1 cellular context compared by ENCODE assay signal in the genomic region with DNA sequence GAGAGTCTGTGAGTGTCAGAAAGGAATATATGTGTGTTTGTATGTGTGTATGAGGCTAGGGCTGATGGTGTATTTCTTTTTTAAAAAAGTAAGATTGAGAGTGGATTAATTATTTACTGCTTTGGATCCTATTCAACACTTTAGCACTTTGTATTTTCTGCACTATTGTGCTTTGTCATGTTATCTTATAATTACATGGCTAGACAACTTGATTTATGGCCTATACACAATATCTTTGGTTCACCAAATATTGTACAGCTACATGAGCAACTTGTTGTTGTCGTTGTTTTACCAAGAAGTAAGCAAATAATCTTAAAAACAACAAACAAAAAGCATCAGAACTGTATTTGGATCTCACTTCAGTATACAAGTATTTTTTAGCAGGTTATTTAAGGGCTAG.
TF ChIP-seq lines count a peak whose summit lies in the region.

No MANE protein-coding gene starts in this region.

TF ChIP-seq in K562, 482 proteins besides CTCF, POLR2A, EP300 and RAD21 (continued from another document):
- TF ChIP-seq PKNOX1 (IDR thresholded peaks at IDR 0.05): peak; percentile 66
- TF ChIP-seq MAFG (tag; conservative IDR thresholded peaks at IDR 0.05): peak; percentile 48
